Comparison of ENCODE assay signal across 14 cellular contexts in the genomic region with DNA sequence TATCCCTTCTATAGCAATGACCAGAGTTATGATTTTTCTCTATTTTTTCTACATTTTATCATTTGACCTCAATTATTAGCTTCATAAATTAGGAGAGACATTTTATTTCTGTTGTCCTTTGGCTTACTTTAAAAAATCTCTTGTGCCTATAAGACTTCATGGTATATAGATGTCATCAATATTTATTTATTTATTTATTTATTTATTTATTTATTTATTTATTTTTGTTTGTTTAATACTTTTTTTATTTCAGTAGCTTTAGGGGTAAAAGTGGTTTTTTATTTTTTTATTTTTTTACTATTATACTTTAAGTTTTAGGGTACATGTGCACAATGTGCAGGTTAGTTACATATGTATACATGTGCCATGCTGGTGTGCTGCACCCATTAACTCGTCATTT. TPM values are rescaled to one million over a fixed set of nuclear protein-coding genes. Genes with fewer than 3 reads are reported as not detected.
"Had no signal": no experiment of that assay in that cellular context is flagged by ENCODE, and none has a peak within 500 bp of the region (broad histone marks: within the 10 kb centered on the region; RNA-seq: fewer than 3 reads in every experiment).

No MANE protein-coding gene starts in this region.

RNA-seq across cellular contexts. Expression of a gene that starts 28.3 kb away (rescaled TPM):
- total RNA-seq: naive thymus-derived CD8-positive, alpha-beta T cell; neural crest cell; occipital lobe; osteoblast; posterior vena cava; prostate gland; pulmonary artery endothelial cell; right atrium auricular region; sciatic nerve; spleen; transverse colon; upper lobe of right lung; urinary bladder; uterus had no signal
- polyA plus RNA-seq: naive thymus-derived CD8-positive, alpha-beta T cell; spleen; urinary bladder had no signal
